Comparison of ENCODE assay signal across 14 cellular contexts in genomic region chr11:75044381-75045170, GRCh38. TPM values are rescaled to one million over a fixed set of nuclear protein-coding genes. Genes with fewer than 3 reads are reported as not detected.
"Had no signal": no experiment of that assay in that cellular context is flagged by ENCODE, and none has a peak within 500 bp of the region (broad histone marks: within the 10 kb centered on the region; RNA-seq: fewer than 3 reads in every experiment).

No MANE protein-coding gene starts in this region.

RNA-seq across cellular contexts. Expression of gene OR2AT4, which starts 52.1 kb away (rescaled TPM):
- total RNA-seq: activated CD4-positive, alpha-beta T cell treated with anti-CD3 and anti-CD28 coated beads for 36 hours; activated CD4-positive, alpha-beta T cell treated with anti-CD3 and anti-CD28 coated beads, Interleukin-2, amount 10 ng/mL, durations not matched to agents 7 days and 5 days; activated CD8-positive, alpha-beta T cell treated with anti-CD3 and anti-CD28 coated beads, Interleukin-2, amount 10 ng/mL, durations not matched to agents 7 days and 5 days; activated naive CD8-positive, alpha-beta T cell treated with anti-CD3 and anti-CD28 coated beads, Interleukin-2, amount 10 ng/mL, durations not matched to agents 7 days and 5 days; activated T-helper 2 cell treated with anti-CD3 and anti-CD28 coated beads, Interferon-gamma antibody, Interleukin-2, Interleukin-4, amounts not matched to agents 10 μg/mL and 5 μg/mL and 100 μg/mL, durations not matched to agents 14 hours and 24 hours and 36 hours; ascending aorta; breast epithelium; cardiac septum; MCF 10A; RPMI7951; SJCRH30; T-helper 1 cell treated with Interleukin-12 subunit alpha and Interleukin-12 subunit beta and Interleukin-4 antibody, amounts not matched to agents 30 ng/mL and 1 ng/mL, for 36 hours; T-helper 2 cell treated with Interferon-gamma antibody and Interleukin-4, amounts not matched to agents 100 ng/mL and 5 ng/mL, for 36 hours had no signal
- polyA plus RNA-seq: adipose tissue had no signal
